1 cellular context compared by ENCODE assay signal in the genomic region with DNA sequence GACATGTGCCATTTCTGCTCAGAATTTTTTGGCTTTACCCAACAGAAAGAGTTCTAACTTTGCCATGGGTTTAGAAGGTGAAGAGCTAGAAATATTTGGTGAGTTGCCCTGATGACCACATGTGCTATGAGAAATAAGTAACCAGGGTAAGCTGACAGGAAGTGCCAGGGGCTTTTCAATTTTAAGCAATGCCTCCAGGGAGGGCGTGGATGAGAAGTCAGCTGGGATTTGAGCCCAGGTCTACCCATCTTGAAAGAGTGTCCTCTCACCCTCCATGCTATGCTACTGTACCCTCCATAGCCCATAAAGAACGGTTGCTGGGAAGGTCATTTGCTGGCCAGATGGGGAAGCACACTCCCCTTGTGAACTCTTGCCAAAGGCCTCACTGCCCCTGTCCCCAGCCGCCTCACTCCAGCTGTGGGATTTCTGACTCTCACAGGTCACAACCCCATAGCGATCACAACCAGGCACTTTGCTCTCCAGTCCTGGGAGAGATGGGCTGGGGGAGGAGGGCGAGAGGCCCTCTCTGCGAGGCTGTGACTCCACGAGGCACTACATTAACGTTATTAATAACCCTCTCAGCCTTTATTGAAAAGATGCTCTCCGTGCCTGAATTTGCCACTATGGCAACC.
TF ChIP-seq lines count a peak whose summit lies in the region.

No MANE protein-coding gene starts in this region.

TF ChIP-seq in HepG2, 621 proteins besides CTCF, POLR2A, EP300 and RAD21 (continued from another document):
- no peak for TF ChIP-seq DMTF1 (CRISPR knock-in tag; IDR thresholded peaks at IDR 0.05)
- TF ChIP-seq TERF1 (CRISPR knock-in tag; IDR thresholded peaks at IDR 0.05): no peak
- no peak for TF ChIP-seq AHDC1 (CRISPR knock-in tag; IDR thresholded peaks at IDR 0.05; ENCODE audit: borderline replicate concordance)
- TF ChIP-seq ZNF460 (CRISPR knock-in tag; IDR thresholded peaks at IDR 0.05; ENCODE audit: borderline replicate concordance): no peak
- TF ChIP-seq HNRNPK (IDR thresholded peaks at IDR 0.05; ENCODE audit: low read depth, low read length, poor library complexity, severe bottlenecking): no peak
- no peak for TF ChIP-seq HIVEP1 (CRISPR knock-in tag; IDR thresholded peaks at IDR 0.05)
- TF ChIP-seq MIXL1 (CRISPR knock-in tag; IDR thresholded peaks at IDR 0.05): no peak
- no peak for TF ChIP-seq LCORL (IDR thresholded peaks at IDR 0.05)
- no peak for TF ChIP-seq LCORL (CRISPR knock-in tag; IDR thresholded peaks at IDR 0.05)
- TF ChIP-seq HCFC1 (IDR thresholded peaks at IDR 0.05; ENCODE audit: low read depth, low read length): no peak
- no peak for TF ChIP-seq HIC2 (CRISPR knock-in tag; IDR thresholded peaks at IDR 0.05; ENCODE audit: low read depth)
- no peak for TF ChIP-seq NKX3-1 (CRISPR knock-in tag; IDR thresholded peaks at IDR 0.05)
- TF ChIP-seq SIX1 (CRISPR knock-in tag; IDR thresholded peaks at IDR 0.05; ENCODE audit: borderline replicate concordance): no peak
- TF ChIP-seq ZBTB49 (CRISPR knock-in tag; IDR thresholded peaks at IDR 0.05; ENCODE audit: borderline replicate concordance): no peak
